Comparison of ENCODE assay signal across 1 cellular context in genomic region chr12:120445911-120446909, GRCh38.
A peak's percentile ranks its signal among the peaks of the same experiment; 100 is the strongest.
TF ChIP-seq lines count a peak whose summit lies in the region.

Gene GATC, plus strand, starts transcription at chr12:120446444. Its CDS starts 37 bp downstream, at chr12:120446481.
Gene TRIAP1, minus strand, starts transcription at chr12:120446384. Its CDS starts 12 bp downstream, at chr12:120446372.

TF ChIP-seq in HEK293, 187 proteins besides CTCF, POLR2A, EP300 and RAD21 (continued from another document and continues in another):
- no peak for TF ChIP-seq ZNF26 (tag by site-specific recombination; IDR thresholded peaks at IDR 0.05)
- TF ChIP-seq WT1 (tag by site-specific recombination; IDR thresholded peaks at IDR 0.05) = peak; percentile 70; the same call in 1 of the 2 replicates
- no peak for TF ChIP-seq ZNF768 (tag by site-specific recombination; IDR thresholded peaks at IDR 0.05)
- 0 out of 2 replicates have a peak, but pooled peaks have one; percentile 61 for TF ChIP-seq MYNN (tag by site-specific recombination; IDR thresholded peaks at IDR 0.05; ENCODE audit: borderline replicate concordance)
- TF ChIP-seq ZBTB21 (tag by site-specific recombination; IDR thresholded peaks at IDR 0.05) = peak; percentile 93
- TF ChIP-seq ZBTB10 (tag by site-specific recombination; IDR thresholded peaks at IDR 0.05) = peak; percentile 73; the same call in 1 of the 2 replicates
- TF ChIP-seq ATF2 (tag by site-specific recombination; IDR thresholded peaks at IDR 0.05; ENCODE audit: low read depth) = peak; percentile 88
- peak; percentile 79; the same call in 1 of the 2 replicates for TF ChIP-seq ZNF76 (tag by site-specific recombination; IDR thresholded peaks at IDR 0.05; ENCODE audit: borderline replicate concordance, low read depth)
- TF ChIP-seq EGR2 (tag by site-specific recombination; IDR thresholded peaks at IDR 0.05; ENCODE audit: low read depth) = peak; percentile 90
- TF ChIP-seq ZNF2 (tag by site-specific recombination; IDR thresholded peaks at IDR 0.05) = peak; percentile 96
- peak; percentile 90 for TF ChIP-seq ZNF600 (tag by site-specific recombination; IDR thresholded peaks at IDR 0.05)
- peak; percentile 99 for TF ChIP-seq ZBTB17 (tag by site-specific recombination; IDR thresholded peaks at IDR 0.05)
- TF ChIP-seq ZSCAN16 (tag by site-specific recombination; IDR thresholded peaks at IDR 0.05) = peak; percentile 73; the same call in 1 of the 2 replicates
- TF ChIP-seq ZNF629 (tag by site-specific recombination; IDR thresholded peaks at IDR 0.05) = peak; percentile 96
- no peak; the same call in 1 of the 2 replicates for TF ChIP-seq ZNF221 (tag by site-specific recombination; IDR thresholded peaks at IDR 0.05; ENCODE audit: borderline replicate concordance)
- TF ChIP-seq ZNF664 (tag by site-specific recombination; IDR thresholded peaks at IDR 0.05) = 0 out of 2 replicates have a peak, but pooled peaks have one; percentile 38
- TF ChIP-seq TSHZ1 (tag by site-specific recombination; IDR thresholded peaks at IDR 0.05; ENCODE audit: borderline replicate concordance) = 0 out of 2 replicates have a peak, but pooled peaks have one; percentile 5
- TF ChIP-seq ZNF311 (tag by site-specific recombination; IDR thresholded peaks at IDR 0.05; ENCODE audit: borderline replicate concordance) = no peak
- TF ChIP-seq ZBTB8A (tag by site-specific recombination; IDR thresholded peaks at IDR 0.05) = peak; percentile 85
- TF ChIP-seq ZNF677 (tag by site-specific recombination; IDR thresholded peaks at IDR 0.05) = no peak
- peak; percentile 98 for TF ChIP-seq GLIS2 (tag by site-specific recombination; IDR thresholded peaks at IDR 0.05)
- peak; percentile 40; the same call in 1 of the 2 replicates for TF ChIP-seq ZSCAN4 (tag by site-specific recombination; IDR thresholded peaks at IDR 0.05)
- TF ChIP-seq FEZF1 (tag by site-specific recombination; IDR thresholded peaks at IDR 0.05) = peak; percentile 36; the same call in 1 of the 2 replicates
- TF ChIP-seq ZSCAN5A (tag by site-specific recombination; IDR thresholded peaks at IDR 0.05) = peak; percentile 63; the same call in 1 of the 2 replicates
- TF ChIP-seq PRDM10 (tag by site-specific recombination; IDR thresholded peaks at IDR 0.05) = peak; percentile 83
- peak; percentile 88 for TF ChIP-seq ZNF391 (tag by site-specific recombination; IDR thresholded peaks at IDR 0.05; ENCODE audit: borderline replicate concordance, low read depth)
- peak; percentile 95 for TF ChIP-seq ZNF324 (tag by site-specific recombination; IDR thresholded peaks at IDR 0.05)
- peak; percentile 89; the same call in 1 of the 2 replicates for TF ChIP-seq HOXC10 (CRISPR knock-in tag; IDR thresholded peaks at IDR 0.05)
- 0 out of 2 replicates have a peak, but pooled peaks have one; percentile 18 for TF ChIP-seq OVOL3 (tag by site-specific recombination; IDR thresholded peaks at IDR 0.05)
- peak; percentile 45; the same call in 1 of the 2 replicates for TF ChIP-seq ZBTB44 (tag by site-specific recombination; IDR thresholded peaks at IDR 0.05)
- peak; percentile 35; the same call in 1 of the 2 replicates for TF ChIP-seq ZNF777 (tag by site-specific recombination; IDR thresholded peaks at IDR 0.05; ENCODE audit: borderline replicate concordance)
- TF ChIP-seq ZBTB7A (tag by site-specific recombination; IDR thresholded peaks at IDR 0.05; ENCODE audit: low read depth) = 0 out of 2 replicates have a peak, but pooled peaks have one; percentile 40
- TF ChIP-seq ZNF398 (tag by site-specific recombination; IDR thresholded peaks at IDR 0.05) = peak; percentile 22; the same call in 1 of the 2 replicates
- no peak for TF ChIP-seq ZNF19 (tag by site-specific recombination; IDR thresholded peaks at IDR 0.05; ENCODE audit: low read depth)
- TF ChIP-seq ZNF580 (tag by site-specific recombination; IDR thresholded peaks at IDR 0.05) = peak; percentile 75
- no peak for TF ChIP-seq ZNF747 (tag by site-specific recombination; IDR thresholded peaks at IDR 0.05)
- TF ChIP-seq ZNF473 (tag by site-specific recombination; IDR thresholded peaks at IDR 0.05) = no peak
